In genomic region chr3:51670711-51671089, GRCh38 we compare ENCODE assay signal across 8 cellular contexts. TPM values are rescaled to one million over a fixed set of nuclear protein-coding genes. Genes with fewer than 3 reads are reported as not detected.
A peak's percentile ranks its signal among the peaks of the same experiment; 100 is the strongest.
DNase-seq lines count a peak whose midpoint lies in the region; ATAC-seq and TF ChIP-seq lines count a peak whose summit lies in the region.

No MANE protein-coding gene starts in this region.

- H4K20me1 ChIP-seq in SK-N-SH (ENCODE audit: insufficient read depth) = peaks cover 8% of the 10 kb centered on the region; the same call in 1 of the 2 replicates

- no peaks in the 10 kb centered on the region for H3K9me2 ChIP-seq in SK-N-SH

- H3K9me3 ChIP-seq in SK-N-SH (no peaks in the 10 kb centered on the region), breast epithelium (no peaks in the 10 kb centered on the region)

- H3K27ac ChIP-seq in SK-N-SH (ENCODE audit: low read depth in 2 of 2, low read length in 1 of 2) (peak overlapping the region in 1 of 2 experiments; percentile 47; a peak in 2 of 4 replicates), breast epithelium (peak overlapping the region; percentile 91 to 93)

- H3K27me3 ChIP-seq in SK-N-SH (ENCODE audit: insufficient read depth) = no peaks in the 10 kb centered on the region
- no peaks in the 10 kb centered on the region for H3K27me3 ChIP-seq in breast epithelium

- no peak for TF ChIP-seq POLR2A in breast epithelium (IDR thresholded peaks at IDR 0.05)

- peak overlapping the region; percentile 100 for H3K4me2 ChIP-seq in SK-N-SH

- H3K36me3 ChIP-seq in SK-N-SH (replicated peaks in 1 of 2; ENCODE audit: control insufficient read depth in 1 of 2, insufficient read depth in 2 of 2, low read length in 1 of 2) (peaks cover 0 to 12% of the 10 kb centered on the region in 2 experiments), breast epithelium (no peaks in the 10 kb centered on the region)

- peak overlapping the region; percentile 92 for H3K4me3 Mint-ChIP-seq in natural killer cell

- H2AFZ ChIP-seq in SK-N-SH (ENCODE audit: low read depth) = peak overlapping the region; percentile 45; the same call in 1 of the 2 replicates

- CTCF ChIA-PET in SK-N-SH (lab: Yijun Ruan, JAX) = interaction anchor here (1.3 to 10.3 kb wide), 12 partner anchors 9 to 282 kb away, joined by 4 to 209 read pairs (median 14); partner anchors contain the start of genes DCAF1 and RAD54L2

- H3K9ac ChIP-seq in SK-N-SH = peak overlapping the region; percentile 92; the same call in 1 of the 2 replicates

- H3K27me3 Mint-ChIP-seq in natural killer cell (ENCODE audit: low read depth in 2 of 2) = no peaks in the 10 kb centered on the region

- intact Hi-C loops in breast epithelium (cut with DNase I; ENCODE audit: low total_unique reads) = loop anchor here (1.0 kb wide), 1 partner anchor 136 kb away; no protein-coding TSS in a partner anchor
- intact Hi-C loops in natural killer cell (cut with micrococcal nuclease) = loop anchor here (1.0 to 5.0 kb wide), 3 partner anchors 12 to 1053 kb away; partner anchors contain the start of gene MAPKAPK3

- no peak for TF ChIP-seq EP300 in SK-N-SH (IDR thresholded peaks at IDR 0.05; ENCODE audit: borderline replicate concordance in 1 of 2, low read depth in 1 of 2, low read length in 1 of 2)

- ATAC-seq in SK-N-SH treated with all-trans-retinoic acid at 6 μM for 48 hours = no peak; the same call in 2 of the 3 replicates
- ATAC-seq in HG03520 (IDR thresholded peaks at IDR 0.05; ENCODE audit: unreplicated experiment) = peak; percentile 18
- no peak for ATAC-seq in natural killer cell
- ATAC-seq in GM18858 (IDR thresholded peaks at IDR 0.05; ENCODE audit: unreplicated experiment) = no peak

- DNase-seq in SK-N-SH (no peak), breast epithelium (ENCODE audit: low spot score in 2 of 2) (no peak), natural killer cell (no peak), NCI-H1436 treated with DMSO at 0.1 percent for 48 hours (lab: John Stamatoyannopoulos, UW) (no peak), anterior cingulate cortex (lab: John Stamatoyannopoulos, UW) (no peak)

- POLR2A ChIA-PET in SK-N-SH (lab: Yijun Ruan, JAX) = interaction anchor here (3.1 kb wide), 1 partner anchor 170 kb away, joined by 29 read pairs; the partner anchor contains the start of gene DCAF1

- no peaks in the 10 kb centered on the region for H3K9me3 Mint-ChIP-seq in natural killer cell

- peaks cover 53 to 58% of the 10 kb centered on the region in 2 donors for H3K4me1 Mint-ChIP-seq in natural killer cell

- peaks cover 10 to 22% of the 10 kb centered on the region in 2 experiments; a peak in 3 of 4 replicates for H3K4me1 ChIP-seq in SK-N-SH (ENCODE audit: control insufficient read depth in 1 of 2, insufficient read depth in 2 of 2, low read depth in 1 of 2, low read length in 1 of 2)
- H3K4me1 ChIP-seq in breast epithelium = peaks cover 3 to 7% of the 10 kb centered on the region in 2 donors

- peak overlapping the region; percentile 87 to 98 for H3K27ac Mint-ChIP-seq in natural killer cell

- WGBS in SK-N-SH (ENCODE audit: low lambda C conversion rate) = 61% methylated on average over 6 of the region's 14 CpGs

- no peak for TF ChIP-seq RAD21 in SK-N-SH (IDR thresholded peaks at IDR 0.05; ENCODE audit: low read length)

- TF ChIP-seq CTCF in SK-N-SH (IDR thresholded peaks at IDR 0.05) (no peak), breast epithelium (IDR thresholded peaks at IDR 0.05) (no peak), natural killer cell (IDR thresholded peaks at IDR 0.05) (no peak)

- H3K36me3 Mint-ChIP-seq in natural killer cell = peaks cover 5% of the 10 kb centered on the region

- H3K4me3 ChIP-seq in SK-N-SH (ENCODE audit: low read depth in 2 of 2, low read length in 1 of 2) = peak overlapping the region; percentile 85 to 96
- peak overlapping the region; percentile 71 to 93 (median 92) for H3K4me3 ChIP-seq in breast epithelium

- peaks cover 24% of the 10 kb centered on the region for H3K79me2 ChIP-seq in SK-N-SH (ENCODE audit: insufficient read depth)

- peaks cover 13% of the 10 kb centered on the region for H3F3A ChIP-seq in SK-N-SH (replicated peaks; ENCODE audit: insufficient read depth)

TF ChIP-seq in SK-N-SH, 30 proteins besides CTCF, POLR2A, EP300 and RAD21:
- no peak for TF ChIP-seq MEF2A (IDR thresholded peaks at IDR 0.05; ENCODE audit: borderline replicate concordance, low read depth)
- TF ChIP-seq TAF1 (IDR thresholded peaks at IDR 0.05; ENCODE audit: borderline replicate concordance, low read depth, low read length) = no peak
- no peak for TF ChIP-seq ZBTB33 (IDR thresholded peaks at IDR 0.05; ENCODE audit: borderline replicate concordance, low read depth)
- no peak for TF ChIP-seq GATA2 (CRISPR knock-in tag; IDR thresholded peaks at IDR 0.05)
- no peak for TF ChIP-seq USF1 (IDR thresholded peaks at IDR 0.05; ENCODE audit: borderline replicate concordance, low read depth)
- no peak for TF ChIP-seq FOSL2 (IDR thresholded peaks at IDR 0.05; ENCODE audit: borderline replicate concordance, low read depth)
- TF ChIP-seq GABPA (IDR thresholded peaks at IDR 0.05; ENCODE audit: low read depth) = no peak
- TF ChIP-seq SIN3A (IDR thresholded peaks at IDR 0.05; ENCODE audit: borderline replicate concordance, low read depth, low read length) = no peak

TF ChIP-seq in SK-N-SH treated with all-trans-retinoic acid at 6 μM for 48 hours, 23 proteins besides CTCF, POLR2A, EP300 and RAD21:
- no peak for TF ChIP-seq PATZ1 (CRISPR knock-in tag; IDR thresholded peaks at IDR 0.05; ENCODE audit: borderline replicate concordance)
- no peak for TF ChIP-seq ZNF8 (CRISPR knock-in tag; IDR thresholded peaks at IDR 0.05)
- no peak for TF ChIP-seq PPARA (CRISPR knock-in tag; IDR thresholded peaks at IDR 0.05; ENCODE audit: borderline replicate concordance)
- no peak for TF ChIP-seq ZC3H10 (CRISPR knock-in tag; IDR thresholded peaks at IDR 0.05)
- TF ChIP-seq RARB (CRISPR knock-in tag; IDR thresholded peaks at IDR 0.05) = no peak
- no peak for TF ChIP-seq TOX (CRISPR knock-in tag; IDR thresholded peaks at IDR 0.05; ENCODE audit: borderline replicate concordance)
- no peak for TF ChIP-seq ZNF565 (CRISPR knock-in tag; conservative IDR thresholded peaks at IDR 0.05; ENCODE audit: low read depth)
- no peak for TF ChIP-seq ZFP3 (CRISPR knock-in tag; IDR thresholded peaks at IDR 0.05)

RNA-seq across cellular contexts. Expression of gene TEX264, which starts 0.4 kb away (rescaled TPM):
- polyA plus RNA-seq in SK-N-SH (2012; rRNA removed) = 82.1 and 86.0 TPM in 2 replicates
- polyA plus RNA-seq in SK-N-SH (2012; cell fraction: cytosol; rRNA removed) = 39.3 and 60.0 TPM in 2 replicates
- polyA plus RNA-seq in SK-N-SH (2012; cell fraction: nucleus; rRNA removed) = 71.2 and 84.0 TPM in 2 replicates
- 10 to 100 TPM; 55.7 to 94.3 (median 80.5) TPM for total RNA-seq in breast epithelium
- 10 to 100 TPM; 41.1 to 46.8 (median 45.4) TPM for total RNA-seq in natural killer cell

RNA-seq across cellular contexts. Expression of gene GRM2, which starts 36.2 kb away (rescaled TPM):
- 0.15 and 0.24 TPM in 2 replicates for polyA plus RNA-seq in SK-N-SH (2012; rRNA removed)
- 0.01 and 0.16 TPM in 2 replicates for polyA plus RNA-seq in SK-N-SH (2012; cell fraction: cytosol; rRNA removed)
- polyA plus RNA-seq in SK-N-SH (2012; cell fraction: nucleus; rRNA removed) = 0.55 and 0.82 TPM in 2 replicates
- total RNA-seq in breast epithelium = 1 to 10 TPM in 1 of 3 donors, not detected in 2; 1.3 TPM
- 1 to 10 TPM; 5.6 to 8.0 (median 7.4) TPM for total RNA-seq in natural killer cell
